Comparison of ENCODE assay signal across 1 cellular context in genomic region chr6:144416773-144417172, GRCh38.
TF ChIP-seq lines count a peak whose summit lies in the region.

No MANE protein-coding gene starts in this region.

TF ChIP-seq in IMR-90, 13 proteins besides CTCF, POLR2A, EP300 and RAD21:
- TF ChIP-seq ELK1 (IDR thresholded peaks at IDR 0.05; ENCODE audit: borderline replicate concordance, low read depth, low read length), result no peak
- no peak for TF ChIP-seq MAZ (IDR thresholded peaks at IDR 0.05; ENCODE audit: borderline replicate concordance, low read depth, low read length)
- no peak for TF ChIP-seq SMC3 (IDR thresholded peaks at IDR 0.05; ENCODE audit: low read depth, low read length)
- no peak for TF ChIP-seq FOS (IDR thresholded peaks at IDR 0.05; ENCODE audit: low read depth, low read length)
- no peak for TF ChIP-seq CEBPB (IDR thresholded peaks at IDR 0.05; ENCODE audit: low read depth, low read length)
- no peak for TF ChIP-seq NFE2L2 (IDR thresholded peaks at IDR 0.05; ENCODE audit: low read depth, low read length)
- no peak for TF ChIP-seq BHLHE40 (IDR thresholded peaks at IDR 0.05; ENCODE audit: low read depth, low read length)
- TF ChIP-seq MAFK (IDR thresholded peaks at IDR 0.05; ENCODE audit: low read depth, low read length), result no peak
- TF ChIP-seq CHD1 (IDR thresholded peaks at IDR 0.05; ENCODE audit: low read depth, low read length), result no peak
- TF ChIP-seq RCOR1 (IDR thresholded peaks at IDR 0.05; ENCODE audit: insufficient replicate concordance, low read length), result no peak
